In the genomic region with DNA sequence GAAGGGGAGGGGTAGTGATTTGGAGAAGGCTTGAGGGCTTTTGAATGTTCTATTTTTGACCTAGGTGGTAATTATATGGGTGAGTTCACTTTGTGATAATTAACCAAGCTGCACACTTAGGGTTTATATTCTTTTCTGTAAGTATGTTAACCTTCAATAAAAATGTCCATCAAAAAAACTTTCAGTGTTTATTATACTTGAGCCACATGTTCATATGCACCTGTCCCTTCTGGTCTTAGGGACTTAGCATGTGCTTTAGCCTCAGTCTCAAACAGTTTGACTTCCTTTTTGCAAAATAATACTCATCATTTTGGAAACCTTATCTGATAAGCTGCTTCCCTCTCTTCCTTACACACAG, we compare ENCODE assay signal across 12 cellular contexts. TPM values are rescaled to one million over a fixed set of nuclear protein-coding genes. Genes with fewer than 3 reads are reported as not detected.
DNase-seq lines count a peak whose midpoint lies in the region; ATAC-seq and TF ChIP-seq lines count a peak whose summit lies in the region.
"Had no signal": no experiment of that assay in that cellular context is flagged by ENCODE, and none has a peak within 500 bp of the region (broad histone marks: within the 10 kb centered on the region; RNA-seq: fewer than 3 reads in every experiment).

No MANE protein-coding gene starts in this region.

- no peaks in the 10 kb centered on the region for H3K9me2 ChIP-seq in GM23248 (ENCODE audit: insufficient read depth)

- H3K4me1 ChIP-seq in A673 (ENCODE audit: insufficient read depth, low read length, poor library complexity, severe bottlenecking), result peaks cover 48% of the 10 kb centered on the region
- H3K4me1 ChIP-seq in HEK293 (ENCODE audit: control insufficient read depth, insufficient read depth, low read length), result peaks cover 39% of the 10 kb centered on the region
- peaks cover 48% of the 10 kb centered on the region for H3K4me1 ChIP-seq in body of pancreas
- peaks cover 12% of the 10 kb centered on the region for H3K4me1 ChIP-seq in parathyroid adenoma
- peaks cover 9% of the 10 kb centered on the region for H3K4me1 ChIP-seq in GM23248 (ENCODE audit: insufficient read depth)

- POLR2A ChIA-PET in A673 (lab: Charles Lee; ENCODE audit: low non-redundant PET) (interaction anchor here (0.6 kb wide), 1 partner anchor 56 kb away, joined by 3 read pairs; no protein-coding TSS in a partner anchor), HEK293 (lab: Yijun Ruan, JAX) (no interaction called here)

- H2AFZ ChIP-seq in parathyroid adenoma, result no peak overlapping the region
- no peak overlapping the region for H2AFZ ChIP-seq in GM23248

- no peak for TF ChIP-seq POLR2A in body of pancreas (IDR thresholded peaks at IDR 0.05)

- H3K9ac ChIP-seq in parathyroid adenoma (no peak overlapping the region), GM23248 (no peak overlapping the region)

- H3K4me3 ChIP-seq in A673 (ENCODE audit: low read depth, low read length, poor library complexity, severe bottlenecking), result no peak overlapping the region
- H3K4me3 ChIP-seq in HEK293 (ENCODE audit: low read depth, low read length), result no peak overlapping the region
- no peak overlapping the region for H3K4me3 ChIP-seq in body of pancreas
- H3K4me3 ChIP-seq in parathyroid adenoma (ENCODE audit: low read depth, low read length), result no peak overlapping the region
- no peak overlapping the region for H3K4me3 ChIP-seq in GM23248

- no peaks in the 10 kb centered on the region for H3K36me3 ChIP-seq in A673 (ENCODE audit: insufficient read depth, low read length, poor library complexity, severe bottlenecking)
- no peaks in the 10 kb centered on the region; a peak in 1 of 3 replicates for H3K36me3 ChIP-seq in HEK293 (ENCODE audit: control insufficient read depth in 2 of 2, insufficient read depth in 1 of 2, low read length in 2 of 2)
- H3K36me3 ChIP-seq in body of pancreas (replicated peaks in 1 of 2; ENCODE audit: insufficient read depth in 1 of 2, low read depth in 2 of 2), result no peaks in the 10 kb centered on the region
- no peaks in the 10 kb centered on the region for H3K36me3 ChIP-seq in parathyroid adenoma (ENCODE audit: control insufficient read depth, insufficient read depth, low read length)
- no peaks in the 10 kb centered on the region for H3K36me3 ChIP-seq in GM23248 (ENCODE audit: low read depth)

- ATAC-seq in body of pancreas (peak; percentile 6), HG02938 (IDR thresholded peaks at IDR 0.05; ENCODE audit: unreplicated experiment) (no peak)

- H3K27me3 ChIP-seq in A673 (replicated peaks; ENCODE audit: insufficient read depth, low read depth, low read length, poor library complexity), result no peaks in the 10 kb centered on the region
- H3K27me3 ChIP-seq in body of pancreas, result no peaks in the 10 kb centered on the region
- no peaks in the 10 kb centered on the region for H3K27me3 ChIP-seq in parathyroid adenoma (ENCODE audit: control insufficient read depth, insufficient read depth, low read length)
- H3K27me3 ChIP-seq in GM23248 (replicated peaks; ENCODE audit: insufficient read depth), result no peaks in the 10 kb centered on the region

- CTCF ChIA-PET in A673 (lab: Charles Lee) (interaction anchor here (0.5 to 0.6 kb wide), 3 partner anchors 28 to 60 kb away, joined by 3 read pairs; no protein-coding TSS in a partner anchor), HEK293 (lab: Yijun Ruan, JAX) (interaction anchor here (0.6 to 1.9 kb wide), 21 partner anchors 10 to 1714 kb away, joined by 3 to 10 read pairs (median 4); no protein-coding TSS in a partner anchor)

- intact Hi-C loops in A673 (cut with micrococcal nuclease; ENCODE audit: unreplicated experiment), result loop anchor here (1.0 kb wide), 1 partner anchor 54 kb away; no protein-coding TSS in a partner anchor
- intact Hi-C loops in body of pancreas (cut with DNase I), result no loop called here

- DNase-seq in A673 (ENCODE audit: low spot score) (peak; percentile 15), body of pancreas (no peak), GM23248 (no peak)
- DNase-seq in stimulated activated naive CD4-positive, alpha-beta T cell (lab: John Stamatoyannopoulos, UW), result no peak
- no peak for DNase-seq in activated naive CD4-positive, alpha-beta T cell treated with Interleukin-2 at 50 U/mL for 16 hours
- DNase-seq: activated CD8-positive, alpha-beta memory T cell treated with anti-CD3 and anti-CD28 coated beads for 24 hours; activated naive CD8-positive, alpha-beta T cell treated with anti-CD3 and anti-CD28 coated beads, Interleukin-2, amount 10 ng/mL, durations not matched to agents 7 days and 5 days; head of caudate nucleus; NCI-H1694 had no signal

- in situ Hi-C loops in GM23248 (cut with MboI), result no loop called here

- H3K79me2 ChIP-seq in parathyroid adenoma, result peaks cover 13% of the 10 kb centered on the region
- H3K79me2 ChIP-seq in GM23248 (ENCODE audit: insufficient read depth), result peaks cover 87% of the 10 kb centered on the region

- H3K4me2 ChIP-seq in parathyroid adenoma (ENCODE audit: low read length) (no peak overlapping the region), GM23248 (ENCODE audit: unreplicated experiment) (no peak overlapping the region)

- H3K9me3 ChIP-seq in A673 (ENCODE audit: low read depth, low read length, poor library complexity, severe bottlenecking) (no peaks in the 10 kb centered on the region), HEK293 (ENCODE audit: control insufficient read depth, insufficient read depth, low read depth, low read length) (no peaks in the 10 kb centered on the region), body of pancreas (no peaks in the 10 kb centered on the region), parathyroid adenoma (ENCODE audit: control insufficient read depth, low read length) (no peaks in the 10 kb centered on the region), GM23248 (ENCODE audit: low read depth) (no peaks in the 10 kb centered on the region)

- H3K27ac ChIP-seq in A673 (ENCODE audit: low read depth, low read length, poor library complexity, severe bottlenecking) (peak overlapping the region; percentile 64), HEK293 (ENCODE audit: extremely low read depth, low read depth, low read length) (no peak overlapping the region), body of pancreas (peak overlapping the region in 3 of 4 donors; percentile 22 to 65 (median 51)), parathyroid adenoma (peak overlapping the region; percentile 32), GM23248 (no peak overlapping the region)

- TF ChIP-seq CTCF in A673 (conservative IDR thresholded peaks at IDR 0.05; ENCODE audit: low read depth, low read length) (no peak), HEK293 (tag by site-specific recombination; IDR thresholded peaks at IDR 0.05) (no peak), body of pancreas (IDR thresholded peaks at IDR 0.05) (no peak), parathyroid adenoma (IDR thresholded peaks at IDR 0.05) (no peak)

- no peaks in the 10 kb centered on the region for H4K20me1 ChIP-seq in GM23248 (ENCODE audit: insufficient read depth)

- 0 out of 2 replicates have a peak, but pooled peaks cover 11% of the 10 kb centered on the region for H3F3A ChIP-seq in GM23248 (ENCODE audit: insufficient read depth)

- BruUV-seq in A673 (replicated peaks; lab: Mats Ljungman, UMichigan), result TSS peak; percentile 79

TF ChIP-seq in HEK293, 187 proteins besides CTCF, POLR2A, EP300 and RAD21:
- no peak for TF ChIP-seq ZNF350 (tag by site-specific recombination; IDR thresholded peaks at IDR 0.05)
- peak; percentile 34; the same call in 1 of the 2 replicates for TF ChIP-seq ZSCAN30 (tag by site-specific recombination; IDR thresholded peaks at IDR 0.05)
- peak; percentile 93 for TF ChIP-seq SP7 (tag by site-specific recombination; IDR thresholded peaks at IDR 0.05)
- no peak for TF ChIP-seq ZNF629 (tag by site-specific recombination; IDR thresholded peaks at IDR 0.05)

RNA-seq across cellular contexts. Expression of a gene that starts 28.4 kb away (rescaled TPM):
- 69.8 and 80.7 TPM in 2 replicates for total RNA-seq in A673 (2021)
- total RNA-seq in body of pancreas, result 10 to 100 TPM; 34.2 to 50.1 TPM
- 22.7 and 28.5 TPM in 2 replicates for total RNA-seq in GM23248 (2014; rRNA removed; shearing (Covaris generic))
- 13.9 and 14.0 TPM in 2 replicates for polyA plus RNA-seq in GM23248 (2016; fragmentation: Nextera tagmentation; extraction: Ambion mirVana)

Comparison
In these comparisons a context has a peak if more than half of its experiments do, and no peak if none do; other contexts are left out.
1. H3K27ac ChIP-seq: peak in A673 (single experiment), body of pancreas (3 of 4) and parathyroid adenoma (single experiment); none in HEK293 (single experiment) and GM23248 (single experiment).